ENCODE assay signal across 23 cellular contexts in genomic region chr20:32567384-32568178, GRCh38. TPM values are rescaled to one million over a fixed set of nuclear protein-coding genes. Genes with fewer than 3 reads are reported as not detected.
DNase-seq lines count a peak whose midpoint lies in the region; ATAC-seq, FAIRE-seq and TF ChIP-seq lines count a peak whose summit lies in the region.
"Had no signal": no experiment of that assay in that cellular context is flagged by ENCODE, and none has a peak within 500 bp of the region (broad histone marks: within the 10 kb centered on the region; RNA-seq: fewer than 3 reads in every experiment).

No MANE protein-coding gene starts in this region.

- no peaks in the 10 kb centered on the region for H3K36me3 Mint-ChIP-seq in natural killer cell
- H3K36me3 Mint-ChIP-seq in natural killer cell treated with Interleukin-12 subunit alpha and Interleukin-12 subunit beta and Interleukin-15 and Interleukin-18, amount 100 ng/mL, for 72 hours, result no peaks in the 10 kb centered on the region
- H3K36me3 Mint-ChIP-seq: stimulated activated naive B cell treated with anti-CD40 and anti-IgM and Interleukin-4, amounts not matched to agents 10 μg/mL and 1 μg/mL and 100 μg/mL, for 72 hours had no signal

- H2BK20ac ChIP-seq in H1 (ENCODE audit: low read length), result no peak overlapping the region

- H3K27ac ChIP-seq in H1 (ENCODE audit: low read depth, low read length), result no peak overlapping the region
- H3K27ac ChIP-seq: breast epithelium, heart left ventricle, KMS-11 had no signal

- no peaks in the 10 kb centered on the region for H3K27me3 Mint-ChIP-seq in natural killer cell (ENCODE audit: low read depth in 2 of 2)
- H3K27me3 Mint-ChIP-seq in natural killer cell treated with Interleukin-12 subunit alpha and Interleukin-12 subunit beta and Interleukin-15 and Interleukin-18, amount 100 ng/mL, for 72 hours, result no peaks in the 10 kb centered on the region
- H3K27me3 Mint-ChIP-seq: activated naive CD4-positive, alpha-beta T cell treated with anti-CD3 and anti-CD28 coated beads, Interleukin-2, amount 50 U/mL, for 24 hours; stimulated activated naive B cell treated with anti-CD40 and anti-IgM and Interleukin-4, amounts not matched to agents 10 μg/mL and 1 μg/mL and 100 μg/mL, for 72 hours had no signal

- WGBS in H1 (ENCODE audit: extremely low coverage in 1 of 2, insufficient coverage in 1 of 2, insufficient read length in 1 of 2, insufficient replicate concordance in 2 of 2, low coverage in 1 of 2, low lambda C conversion rate in 2 of 2, missing lambda C conversion rate in 1 of 2), 2 experiments, result 97 to 100% methylated on average over 2 to 6 of the region's 6 CpGs

- H3K9me3 ChIP-seq in H1 (ENCODE audit: insufficient read depth in 2 of 2, low read depth in 1 of 2, low read length in 1 of 2), result no peaks in the 10 kb centered on the region
- H3K9me3 ChIP-seq: breast epithelium, heart left ventricle had no signal

- H3K14ac ChIP-seq in H1 (ENCODE audit: insufficient read length), result no peak overlapping the region

- no peak overlapping the region for H3K27ac Mint-ChIP-seq in natural killer cell
- H3K27ac Mint-ChIP-seq in natural killer cell treated with Interleukin-12 subunit alpha and Interleukin-12 subunit beta and Interleukin-15 and Interleukin-18, amount 100 ng/mL, for 72 hours, result no peak overlapping the region
- H3K27ac Mint-ChIP-seq: activated B cell treated with CpG ODN at 0.5 μM for 24 hours; stimulated activated naive B cell treated with anti-CD40 and anti-IgM and Interleukin-4, amounts not matched to agents 10 μg/mL and 1 μg/mL and 100 μg/mL, for 72 hours had no signal

- H3K79me2 ChIP-seq in H1 (ENCODE audit: control insufficient read depth in 1 of 2, insufficient read depth in 2 of 2, low read length in 2 of 2), result no peaks in the 10 kb centered on the region

- intact Hi-C loops in natural killer cell (cut with micrococcal nuclease), result loop anchor here (2.0 kb wide), 1 partner anchor 17 kb away; the partner anchor contains the start of gene NOL4L

- H3K9me3 Mint-ChIP-seq in natural killer cell, result no peaks in the 10 kb centered on the region
- H3K9me3 Mint-ChIP-seq in natural killer cell treated with Interleukin-12 subunit alpha and Interleukin-12 subunit beta and Interleukin-15 and Interleukin-18, amount 100 ng/mL, for 72 hours, result no peaks in the 10 kb centered on the region
- H3K9me3 Mint-ChIP-seq: activated B cell treated with CpG ODN at 0.5 μM for 24 hours; activated naive CD4-positive, alpha-beta T cell treated with anti-CD3 and anti-CD28 coated beads, Interleukin-2, amount 50 U/mL, for 24 hours; stimulated activated naive B cell treated with anti-CD40 and anti-IgM and Interleukin-4, amounts not matched to agents 10 μg/mL and 1 μg/mL and 100 μg/mL, for 72 hours had no signal

- no peak overlapping the region for H2BK5ac ChIP-seq in H1 (ENCODE audit: low read depth, low read length)

- H3K4me3 ChIP-seq in H1 (ENCODE audit: extremely low read depth in 1 of 4, insufficient read depth in 2 of 4, low read depth in 3 of 4, low read length in 4 of 4), result no peak overlapping the region
- H3K4me3 ChIP-seq: breast epithelium, heart left ventricle had no signal

- TF ChIP-seq CTCF in natural killer cell (IDR thresholded peaks at IDR 0.05) (no peak), H1 (IDR thresholded peaks at IDR 0.05; ENCODE audit: control extremely low read depth in 1 of 3, insufficient read depth in 1 of 3, low read depth in 1 of 3, low read length in 3 of 3) (no peak)

- peaks cover 0 to 5% of the 10 kb centered on the region in 2 experiments for H4K20me1 ChIP-seq in H1 (replicated peaks in 1 of 2; ENCODE audit: control insufficient read depth in 1 of 2, insufficient read depth in 2 of 2, low read length in 2 of 2)

- H4K8ac ChIP-seq in H1 (ENCODE audit: extremely low read depth, insufficient read depth, low read length), result no peak overlapping the region

- TF ChIP-seq EP300 in H1 (IDR thresholded peaks at IDR 0.05; ENCODE audit: borderline replicate concordance in 1 of 2, low read depth in 2 of 2, low read length in 2 of 2), result no peak

- H3K27me3 ChIP-seq in H1 (replicated peaks in 1 of 4; ENCODE audit: control insufficient read depth in 3 of 4, extremely low read depth in 1 of 4, insufficient read depth in 3 of 4, low read length in 3 of 4), result no peaks in the 10 kb centered on the region; a peak in 2 of 7 replicates
- H3K27me3 ChIP-seq: breast epithelium, heart left ventricle had no signal

- no peak overlapping the region for H3K4ac ChIP-seq in H1 (replicated peaks; ENCODE audit: insufficient read length, low read depth, low read length)

- no peak overlapping the region for H3K18ac ChIP-seq in H1 (ENCODE audit: extremely low read depth, low read length)

- CTCF ChIA-PET in H1 (lab: Charles Lee; ENCODE audit: partially characterized antibody), result no interaction called here

- no peak overlapping the region for H3K9ac ChIP-seq in H1 (replicated peaks in 1 of 4; ENCODE audit: extremely low read depth in 1 of 4, low read depth in 3 of 4, low read length in 3 of 4)
- H3K9ac ChIP-seq: KMS-11 had no signal

- no peak for FAIRE-seq in H1 (lab: Jason Lieb, UNC)
- FAIRE-seq: D721Med had no signal

- no peak overlapping the region for H2BK120ac ChIP-seq in H1 (replicated peaks; ENCODE audit: low read depth, low read length)

- no peak for DNase-seq in natural killer cell
- no peak for DNase-seq in natural killer cell treated with Interleukin-12 subunit alpha and Interleukin-12 subunit beta and Interleukin-15 and Interleukin-18, amount 100 ng/mL, for 72 hours (ENCODE audit: low spot score)
- peak; percentile 63 for DNase-seq in MV-4-11 (lab: John Stamatoyannopoulos, UW)
- DNase-seq in H1 (ENCODE audit: low read depth in 1 of 2, low spot score in 2 of 2), result no peak
- DNase-seq in erythroblast (lab: John Stamatoyannopoulos, UW), result no peak
- DNase-seq: activated B cell treated with CpG ODN at 0.5 μM for 24 hours; activated CD8-positive, alpha-beta memory T cell treated with anti-CD3 and anti-CD28 coated beads, Interleukin-2, amount 50 U/mL, for 4 hours; effector CD8-positive, alpha-beta T cell; left cardiac atrium; NCI-H1694 treated with DMSO at 0.1 percent for 48 hours; NK-92 treated with Interleukin-12 subunit alpha and Interleukin-12 subunit beta, amount 100 ng/mL, for 24 hours; PC-3; stimulated activated CD4-positive, alpha-beta T cell treated with anti-CD3 and anti-CD28 coated beads, Interleukin-15, amount 100 ng/mL, for 24 hours; stimulated activated naive B cell treated with anti-CD40 and anti-IgM and Interleukin-4, amounts not matched to agents 10 μg/mL and 1 μg/mL and 100 μg/mL, for 72 hours had no signal

- ATAC-seq in natural killer cell (peak in 2 of 3 donors; percentile 16 to 32), GM21360 (IDR thresholded peaks at IDR 0.05; ENCODE audit: unreplicated experiment) (no peak), GM21526 (IDR thresholded peaks at IDR 0.05; ENCODE audit: low FRiP score, unreplicated experiment) (no peak)
- ATAC-seq in natural killer cell treated with Interleukin-12 subunit alpha and Interleukin-12 subunit beta and Interleukin-15 and Interleukin-18, amount 100 ng/mL, for 72 hours, result no peak
- ATAC-seq: HCT116; heart left ventricle; left cardiac atrium; PC-3; Right ventricle myocardium inferior; stimulated activated naive B cell treated with anti-CD40 and anti-IgM and Interleukin-4, amounts not matched to agents 10 μg/mL and 1 μg/mL and 100 μg/mL, for 72 hours had no signal

- POLR2A ChIA-PET in H1 (lab: Charles Lee; ENCODE audit: partially characterized antibody), result no interaction called here

- H2AK5ac ChIP-seq in H1 (ENCODE audit: low read depth, low read length), result peak overlapping the region; percentile 92; the same call in 1 of the 2 replicates

- H3K4me3 Mint-ChIP-seq in natural killer cell, result no peak overlapping the region
- H3K4me3 Mint-ChIP-seq in natural killer cell treated with Interleukin-12 subunit alpha and Interleukin-12 subunit beta and Interleukin-15 and Interleukin-18, amount 100 ng/mL, for 72 hours, result no peak overlapping the region
- H3K4me3 Mint-ChIP-seq: activated B cell treated with CpG ODN at 0.5 μM for 24 hours; activated naive CD4-positive, alpha-beta T cell treated with anti-CD3 and anti-CD28 coated beads, Interleukin-2, amount 50 U/mL, for 24 hours; stimulated activated naive B cell treated with anti-CD40 and anti-IgM and Interleukin-4, amounts not matched to agents 10 μg/mL and 1 μg/mL and 100 μg/mL, for 72 hours had no signal

- no peak overlapping the region for H4K91ac ChIP-seq in H1 (replicated peaks; ENCODE audit: insufficient read length, low read length)

- TF ChIP-seq RAD21 in H1 (IDR thresholded peaks at IDR 0.05 in 1 of 2, conservative IDR thresholded peaks at IDR 0.05 in 1 of 2; ENCODE audit: low read depth in 2 of 2, low read length in 2 of 2), result no peak

- no peaks in the 10 kb centered on the region for H3K36me3 ChIP-seq in H1 (ENCODE audit: control insufficient read depth in 2 of 4, insufficient read depth in 4 of 4, low read length in 3 of 4)
- H3K36me3 ChIP-seq: breast epithelium, heart left ventricle had no signal

- H2AFZ ChIP-seq in H1 (ENCODE audit: low read length), result no peak overlapping the region

- H2BK12ac ChIP-seq in H1 (ENCODE audit: low read depth, low read length), result peak overlapping the region; percentile 41; the same call in 1 of the 2 replicates

- peaks cover 0 to 19% (median 11%) of the 10 kb centered on the region in 4 experiments; a peak in 5 of 7 replicates for H3K4me1 ChIP-seq in H1 (replicated peaks in 1 of 4; ENCODE audit: control insufficient read depth in 3 of 4, insufficient read depth in 4 of 4, low read length in 3 of 4)
- H3K4me1 ChIP-seq: breast epithelium had no signal

- no peaks in the 10 kb centered on the region; the same call in 1 of the 2 replicates for H3K79me1 ChIP-seq in H1 (ENCODE audit: low read depth, low read length)

- H4K5ac ChIP-seq in H1 (ENCODE audit: insufficient read length, low read depth, low read length), result no peak overlapping the region

- peaks cover 5% of the 10 kb centered on the region; the same call in 1 of the 2 replicates for H3K23me2 ChIP-seq in H1 (ENCODE audit: low read depth, low read length)

- H3K4me2 ChIP-seq in H1 (ENCODE audit: insufficient read depth in 1 of 2, low read depth in 2 of 2, low read length in 2 of 2), result no peak overlapping the region
- H3K4me2 ChIP-seq: KMS-11 had no signal

- no peak overlapping the region for H3K23ac ChIP-seq in H1 (ENCODE audit: insufficient read length)

- peak overlapping the region; percentile 67 for H3K56ac ChIP-seq in H1 (replicated peaks; ENCODE audit: insufficient read length, low read depth, low read length)

- no peak overlapping the region for H2BK15ac ChIP-seq in H1 (ENCODE audit: low read length)

- H3K4me1 Mint-ChIP-seq in natural killer cell, result peaks cover 27 to 59% of the 10 kb centered on the region in 2 donors
- peaks cover 32 to 42% of the 10 kb centered on the region in 2 donors for H3K4me1 Mint-ChIP-seq in natural killer cell treated with Interleukin-12 subunit alpha and Interleukin-12 subunit beta and Interleukin-15 and Interleukin-18, amount 100 ng/mL, for 72 hours (ENCODE audit: low read depth in 2 of 2)
- H3K4me1 Mint-ChIP-seq: activated B cell treated with CpG ODN at 0.5 μM for 24 hours had no signal

- no peak for TF ChIP-seq POLR2A in H1 (IDR thresholded peaks at IDR 0.05; ENCODE audit: control extremely low read depth in 1 of 2, low read depth in 2 of 2, low read length in 2 of 2)
- TF ChIP-seq POLR2A in erythroblast (IDR thresholded peaks at IDR 0.05; ENCODE audit: low read length), result no peak

RNA-seq across cellular contexts. Expression of gene NOL4L, which starts 17.6 kb away (rescaled TPM):
- total RNA-seq in natural killer cell, result 100 to 1,000 TPM; 101 to 136 (median 114) TPM
- 10 to 100 TPM; 20.0 to 20.1 TPM for total RNA-seq in natural killer cell treated with Interleukin-12 subunit alpha and Interleukin-12 subunit beta and Interleukin-15 and Interleukin-18, amount 100 ng/mL, for 72 hours
- total RNA-seq in H1 (2021; fragmentation: NEBNext Ultra II Directional; extraction: Animal tissue kit (Norgen Biotek cat#: 25700)), result 23.5 and 23.7 TPM in 2 replicates
- polyA plus RNA-seq in H1 (2011; rRNA removed), result 15.3 and 24.9 TPM in 2 replicates
- 11.7 TPM for polyA plus RNA-seq in H1 (2011; cell fraction: cytosol; rRNA removed)
- 37.7 TPM for polyA plus RNA-seq in H1 (2011; cell fraction: nucleus; rRNA removed)
- polyA plus RNA-seq in H1 (2012, experiment 1 of 2), result 18.6 to 23.1 TPM (median 21.2 TPM) in 4 replicates
- 15.5 TPM for polyA plus RNA-seq in H1 (2012, experiment 2 of 2)
- 16.7 TPM for polyA plus RNA-seq in H1 (2013, experiment 1 of 2)
- 18.6 TPM for polyA plus RNA-seq in H1 (2013, experiment 2 of 2)
- 8.1 and 8.9 TPM in 2 replicates for polyA minus RNA-seq in H1 (2011; rRNA and poly(A)+ RNA removed)
- polyA minus RNA-seq in H1 (2011; cell fraction: cytosol; rRNA and poly(A)+ RNA removed), result 14.1 TPM
- 14.4 TPM for polyA minus RNA-seq in H1 (2011; cell fraction: nucleus; rRNA and poly(A)+ RNA removed)

Comparison
In these comparisons a context has a peak if more than half of its experiments do, and no peak if none do; other contexts are left out.
1. ATAC-seq: peak in natural killer cell (2 of 3); none in natural killer cell treated with Interleukin-12 subunit alpha and Interleukin-12 subunit beta and Interleukin-15 and Interleukin-18, amount 100 ng/mL, for 72 hours (0 of 2), GM21360 (single experiment) and GM21526 (single experiment).